14 cellular contexts compared by ENCODE assay signal in genomic region chr7:95545666-95546065, GRCh38. TPM values are rescaled to one million over a fixed set of nuclear protein-coding genes. Genes with fewer than 3 reads are reported as not detected.
DNase-seq lines count a peak whose midpoint lies in the region; ATAC-seq and TF ChIP-seq lines count a peak whose summit lies in the region.
"Had no signal": no experiment of that assay in that cellular context is flagged by ENCODE, and none has a peak within 500 bp of the region (broad histone marks: within the 10 kb centered on the region; RNA-seq: fewer than 3 reads in every experiment).

No MANE protein-coding gene starts in this region.

- in situ Hi-C loops in mammary epithelial cell (cut with MboI; ENCODE audit: low sequenced_read_pairs in 2 of 2), result loop anchor here (10.0 kb wide), 1 partner anchor 139 kb away; no protein-coding TSS in a partner anchor

- CTCF ChIA-PET in mammary epithelial cell (lab: Charles Lee; ENCODE audit: low non-redundant PET), result interaction anchor here (0.6 to 1.2 kb wide), 2 partner anchors 138 to 1999 kb away, joined by 4 to 5 read pairs; no protein-coding TSS in a partner anchor

- H3K4me3 ChIP-seq in KMS-11 (IDR thresholded peaks at IDR 0.05; ENCODE audit: insufficient read depth, low read depth, low read length), result no peak overlapping the region
- H3K4me3 ChIP-seq in mammary epithelial cell (replicated peaks in 1 of 3; ENCODE audit: insufficient read depth in 1 of 3, low read depth in 2 of 3, low read length in 3 of 3), result no peak overlapping the region
- peak overlapping the region in 1 of 2 experiments; percentile 74 for H3K4me3 ChIP-seq in mesenchymal stem cell (ENCODE audit: insufficient read depth in 1 of 2, low read depth in 1 of 2, low read length in 2 of 2)
- peak overlapping the region; percentile 53 to 70 (median 64) for H3K4me3 ChIP-seq in subcutaneous abdominal adipose tissue (ENCODE audit: low read depth in 1 of 5, low read length in 5 of 5)

- peak; percentile 11 for DNase-seq in mammary epithelial cell
- DNase-seq in mesenchymal stem cell, result no peak
- no peak for DNase-seq in iPS-NIHi7 (ENCODE audit: extremely low spot score)
- DNase-seq in activated CD4-positive, alpha-beta T cell treated with anti-CD3 and anti-CD28 coated beads, Interleukin-2, amount 10 ng/mL, durations not matched to agents 24 days and 14 days, result no peak
- DNase-seq: activated CD8-positive, alpha-beta memory T cell treated with anti-CD3 and anti-CD28 coated beads for 24 hours; activated naive CD8-positive, alpha-beta T cell treated with anti-CD3 and anti-CD28 coated beads, Interleukin-2, amount 10 ng/mL, durations not matched to agents 7 days and 5 days; CD4-positive, CD25-positive, alpha-beta regulatory T cell had no signal

- H3K9ac ChIP-seq in KMS-11 (no peak overlapping the region), mammary epithelial cell (ENCODE audit: insufficient read depth, low read length) (no peak overlapping the region), mesenchymal stem cell (ENCODE audit: low read length) (peak overlapping the region; percentile 91), subcutaneous abdominal adipose tissue (ENCODE audit: low read length in 5 of 5) (peak overlapping the region; percentile 73 to 98 (median 82))

- no TSS peak for BruUV-seq in mammary epithelial cell (replicated peaks; lab: Mats Ljungman, UMichigan)

- H2AFZ ChIP-seq in KMS-11 (ENCODE audit: low read depth), result peak overlapping the region; percentile 67
- H2AFZ ChIP-seq in mammary epithelial cell (ENCODE audit: low read depth, low read length), result peak overlapping the region; percentile 71
- H2AFZ ChIP-seq in mesenchymal stem cell (ENCODE audit: low read depth, low read length), result no peak overlapping the region

- H3K27ac ChIP-seq in KMS-11 (no peak overlapping the region), mammary epithelial cell (ENCODE audit: insufficient read depth, low read depth, low read length) (no peak overlapping the region), mesenchymal stem cell (ENCODE audit: low read length, poor library complexity, severe bottlenecking) (no peak overlapping the region), subcutaneous abdominal adipose tissue (ENCODE audit: low read depth, low read length) (peak overlapping the region; percentile 99)
- H3K27ac ChIP-seq: neutrophil had no signal

- no peak overlapping the region for H3K4me3 Mint-ChIP-seq in activated CD4-positive, alpha-beta T cell treated with anti-CD3 and anti-CD28 coated beads, Interleukin-2, amount 10 ng/mL, durations not matched to agents 24 days and 14 days
- H3K4me3 Mint-ChIP-seq: activated naive CD8-positive, alpha-beta T cell treated with anti-CD3 and anti-CD28 coated beads, Interleukin-2, amount 10 ng/mL, durations not matched to agents 7 days and 5 days; CD4-positive, CD25-positive, alpha-beta regulatory T cell had no signal

- H3K4me2 ChIP-seq in KMS-11 (peak overlapping the region; percentile 53; the same call in 1 of the 2 replicates), mammary epithelial cell (ENCODE audit: insufficient read depth, low read depth, low read length) (peak overlapping the region; percentile 73), mesenchymal stem cell (ENCODE audit: low read length, poor library complexity, severe bottlenecking) (no peak overlapping the region)

- peaks cover 3% of the 10 kb centered on the region for H3K27me3 Mint-ChIP-seq in activated CD4-positive, alpha-beta T cell treated with anti-CD3 and anti-CD28 coated beads, Interleukin-2, amount 10 ng/mL, durations not matched to agents 24 days and 14 days

- no peak overlapping the region for H3K23ac ChIP-seq in mesenchymal stem cell (ENCODE audit: low read length in 2 of 2)

- H3K36me3 Mint-ChIP-seq in activated CD4-positive, alpha-beta T cell treated with anti-CD3 and anti-CD28 coated beads, Interleukin-2, amount 10 ng/mL, durations not matched to agents 24 days and 14 days (ENCODE audit: low read depth), result no peaks in the 10 kb centered on the region
- H3K36me3 Mint-ChIP-seq: activated naive CD8-positive, alpha-beta T cell treated with anti-CD3 and anti-CD28 coated beads, Interleukin-2, amount 10 ng/mL, durations not matched to agents 7 days and 5 days; CD4-positive, CD25-positive, alpha-beta regulatory T cell had no signal

- TF ChIP-seq CTCF in KMS-11 (conservative IDR thresholded peaks at IDR 0.05; ENCODE audit: low read depth, low read length), result no peak
- no peak for TF ChIP-seq CTCF in mammary epithelial cell (conservative IDR thresholded peaks at IDR 0.05 in 1 of 2, IDR thresholded peaks at IDR 0.05 in 1 of 2; ENCODE audit: extremely low read depth in 1 of 2, insufficient read depth in 1 of 2, low read depth in 1 of 2, low read length in 2 of 2)

- H3K4ac ChIP-seq in mesenchymal stem cell (ENCODE audit: low read depth in 1 of 2, low read length in 2 of 2), result no peak overlapping the region

- ATAC-seq in HG02938 (IDR thresholded peaks at IDR 0.05; ENCODE audit: unreplicated experiment) (no peak), GM21619 (IDR thresholded peaks at IDR 0.05; ENCODE audit: unreplicated experiment) (no peak)

- dilution Hi-C loops in mammary epithelial cell (cut with HindIII; ENCODE audit: low sequenced_read_pairs), result no loop called here

- H3K36me3 ChIP-seq in KMS-11 (ENCODE audit: insufficient read depth), result no peaks in the 10 kb centered on the region
- H3K36me3 ChIP-seq in mammary epithelial cell (ENCODE audit: insufficient read depth, low read length), result no peaks in the 10 kb centered on the region
- no peaks in the 10 kb centered on the region for H3K36me3 ChIP-seq in mesenchymal stem cell (ENCODE audit: control insufficient read depth in 1 of 2, insufficient read depth in 2 of 2, low read depth in 1 of 2, low read length in 2 of 2)
- H3K36me3 ChIP-seq in subcutaneous abdominal adipose tissue (ENCODE audit: control insufficient read depth in 5 of 5, insufficient read depth in 5 of 5, low read length in 5 of 5), result no peaks in the 10 kb centered on the region
- H3K36me3 ChIP-seq: neutrophil had no signal

- no peak overlapping the region for H4K8ac ChIP-seq in mesenchymal stem cell (ENCODE audit: low read length)

- H2BK15ac ChIP-seq in mesenchymal stem cell (ENCODE audit: low read depth, poor library complexity, severe bottlenecking), result no peak overlapping the region

- H4K20me1 ChIP-seq in KMS-11 (ENCODE audit: insufficient read depth) (no peaks in the 10 kb centered on the region), mammary epithelial cell (ENCODE audit: insufficient read depth, low read length) (no peaks in the 10 kb centered on the region)

- H3K27me3 ChIP-seq in KMS-11 (ENCODE audit: insufficient read depth, low read depth) (no peaks in the 10 kb centered on the region), mammary epithelial cell (ENCODE audit: insufficient read depth, low read length) (no peaks in the 10 kb centered on the region), mesenchymal stem cell (ENCODE audit: control insufficient read depth in 1 of 2, insufficient read depth in 1 of 2, low read length in 2 of 2) (no peaks in the 10 kb centered on the region), subcutaneous abdominal adipose tissue (ENCODE audit: control insufficient read depth in 5 of 5, insufficient read depth in 4 of 5, low read length in 5 of 5) (no peaks in the 10 kb centered on the region)

- H3K9me3 ChIP-seq in mammary epithelial cell (replicated peaks; ENCODE audit: insufficient read depth, low read length) (no peaks in the 10 kb centered on the region), mesenchymal stem cell (ENCODE audit: control insufficient read depth, low read length) (no peaks in the 10 kb centered on the region), subcutaneous abdominal adipose tissue (ENCODE audit: control insufficient read depth in 5 of 5, low read length in 5 of 5) (no peaks in the 10 kb centered on the region)
- H3K9me3 ChIP-seq: neutrophil had no signal

- intact Hi-C loops in mammary epithelial cell (cut with micrococcal nuclease), result loop anchor here (1.0 kb wide), 1 partner anchor 141 kb away; no protein-coding TSS in a partner anchor
- intact Hi-C loops in activated CD4-positive, alpha-beta T cell treated with anti-CD3 and anti-CD28 coated beads, Interleukin-2, amount 10 ng/mL, durations not matched to agents 24 days and 14 days (cut with micrococcal nuclease), result no loop called here

- H4K91ac ChIP-seq in mesenchymal stem cell (ENCODE audit: low read length), result no peak overlapping the region

- H2BK12ac ChIP-seq in mesenchymal stem cell (ENCODE audit: low read length in 2 of 2), result no peak overlapping the region

- H3K4me1 Mint-ChIP-seq in activated CD4-positive, alpha-beta T cell treated with anti-CD3 and anti-CD28 coated beads, Interleukin-2, amount 10 ng/mL, durations not matched to agents 24 days and 14 days, result no peaks in the 10 kb centered on the region
- H3K4me1 Mint-ChIP-seq: activated naive CD8-positive, alpha-beta T cell treated with anti-CD3 and anti-CD28 coated beads, Interleukin-2, amount 10 ng/mL, durations not matched to agents 7 days and 5 days; CD4-positive, CD25-positive, alpha-beta regulatory T cell had no signal

- no peak overlapping the region for H2BK120ac ChIP-seq in mesenchymal stem cell (ENCODE audit: low read depth, low read length)

- no peak overlapping the region for H2AK5ac ChIP-seq in mesenchymal stem cell (ENCODE audit: low read length, severe bottlenecking)

- H2BK5ac ChIP-seq in mesenchymal stem cell (ENCODE audit: low read depth, low read length, poor library complexity, severe bottlenecking), result no peak overlapping the region

- no peak overlapping the region for H3K27ac Mint-ChIP-seq in activated CD4-positive, alpha-beta T cell treated with anti-CD3 and anti-CD28 coated beads, Interleukin-2, amount 10 ng/mL, durations not matched to agents 24 days and 14 days
- H3K27ac Mint-ChIP-seq: activated naive CD8-positive, alpha-beta T cell treated with anti-CD3 and anti-CD28 coated beads, Interleukin-2, amount 10 ng/mL, durations not matched to agents 7 days and 5 days; CD4-positive, CD25-positive, alpha-beta regulatory T cell had no signal

- 69% methylated on average over 1 of the region's 1 CpG for WGBS in mammary epithelial cell (ENCODE audit: low coverage, missing lambda C conversion rate)
- 100% methylated on average over 1 of the region's 1 CpG for WGBS in mesenchymal stem cell

- no peak overlapping the region for H3K14ac ChIP-seq in mesenchymal stem cell (ENCODE audit: low read length in 2 of 2)

- H3K18ac ChIP-seq in mesenchymal stem cell (ENCODE audit: low read depth in 1 of 2, low read length in 2 of 2), result no peak overlapping the region

- H3K9me3 Mint-ChIP-seq in activated CD4-positive, alpha-beta T cell treated with anti-CD3 and anti-CD28 coated beads, Interleukin-2, amount 10 ng/mL, durations not matched to agents 24 days and 14 days, result no peaks in the 10 kb centered on the region
- H3K9me3 Mint-ChIP-seq: activated naive CD8-positive, alpha-beta T cell treated with anti-CD3 and anti-CD28 coated beads, Interleukin-2, amount 10 ng/mL, durations not matched to agents 7 days and 5 days had no signal

- H3K79me2 ChIP-seq in KMS-11 (ENCODE audit: insufficient read depth, low read depth) (no peaks in the 10 kb centered on the region), mammary epithelial cell (ENCODE audit: insufficient read depth, low read length) (no peaks in the 10 kb centered on the region)

- H3K79me1 ChIP-seq in mesenchymal stem cell (replicated peaks; ENCODE audit: low read length, poor library complexity, severe bottlenecking), result no peaks in the 10 kb centered on the region

- peaks cover 4% of the 10 kb centered on the region for H3K4me1 ChIP-seq in KMS-11 (ENCODE audit: low read depth, poor library complexity, severe bottlenecking)
- peaks cover 11% of the 10 kb centered on the region for H3K4me1 ChIP-seq in mammary epithelial cell (ENCODE audit: insufficient read depth, low read length)
- H3K4me1 ChIP-seq in mesenchymal stem cell (ENCODE audit: control insufficient read depth, insufficient read depth, low read depth, low read length), result peaks cover 8% of the 10 kb centered on the region
- peaks cover 11 to 57% (median 52%) of the 10 kb centered on the region in 5 donors for H3K4me1 ChIP-seq in subcutaneous abdominal adipose tissue (ENCODE audit: control insufficient read depth in 5 of 5, insufficient read depth in 5 of 5, low read length in 5 of 5)

RNA-seq across cellular contexts. Expression of gene PDK4, which starts 50.6 kb away (rescaled TPM):
- 1 to 10 TPM in 1 of 2 donors, not detected in 1; 1.8 TPM for total RNA-seq in mammary epithelial cell
- polyA plus RNA-seq in mammary epithelial cell, result not detected
- polyA minus RNA-seq in mammary epithelial cell, result not detected
- 8.1 TPM for polyA plus RNA-seq in mesenchymal stem cell (2013, experiment 1 of 2)
- polyA plus RNA-seq in mesenchymal stem cell (2013, experiment 2 of 2), result 8.4 TPM
- not detected in 2 replicates for total RNA-seq in activated CD4-positive, alpha-beta T cell treated with anti-CD3 and anti-CD28 coated beads, Interleukin-2, amount 10 ng/mL, durations not matched to agents 24 days and 14 days
- total RNA-seq: CD4-positive, CD25-positive, alpha-beta regulatory T cell; T-helper 1 cell treated with Interleukin-12 subunit alpha and Interleukin-12 subunit beta and Interleukin-4 antibody, amounts not matched to agents 30 ng/mL and 1 ng/mL, for 36 hours had no signal
- polyA plus RNA-seq: CD4-positive, CD25-positive, alpha-beta regulatory T cell had no signal

RNA-seq across cellular contexts. Expression of gene ASB4, which starts 59.9 kb away (rescaled TPM):
- total RNA-seq in mammary epithelial cell, result not detected
- polyA plus RNA-seq in mammary epithelial cell, result not detected
- not detected for polyA minus RNA-seq in mammary epithelial cell
- polyA plus RNA-seq in mesenchymal stem cell (2013, experiment 1 of 2), result 0.03 TPM
- polyA plus RNA-seq in mesenchymal stem cell (2013, experiment 2 of 2), result not detected
- not detected in 2 replicates for total RNA-seq in activated CD4-positive, alpha-beta T cell treated with anti-CD3 and anti-CD28 coated beads, Interleukin-2, amount 10 ng/mL, durations not matched to agents 24 days and 14 days
- total RNA-seq: activated naive CD8-positive, alpha-beta T cell treated with anti-CD3 and anti-CD28 coated beads, Interleukin-2, amount 10 ng/mL, durations not matched to agents 7 days and 5 days; CD4-positive, CD25-positive, alpha-beta regulatory T cell; T-helper 1 cell treated with Interleukin-12 subunit alpha and Interleukin-12 subunit beta and Interleukin-4 antibody, amounts not matched to agents 30 ng/mL and 1 ng/mL, for 36 hours; ureter had no signal
- polyA plus RNA-seq: CD4-positive, CD25-positive, alpha-beta regulatory T cell had no signal

Comparison
In these comparisons a context has a peak if more than half of its experiments do, and no peak if none do; other contexts are left out.
1. H3K4me3 ChIP-seq: peak in subcutaneous abdominal adipose tissue (5 of 5); none in KMS-11 (single experiment) and mammary epithelial cell (0 of 3).
2. H3K9ac ChIP-seq: peak in mesenchymal stem cell (single experiment) and subcutaneous abdominal adipose tissue (5 of 5); none in KMS-11 (single experiment) and mammary epithelial cell (single experiment).